In the genomic region with DNA sequence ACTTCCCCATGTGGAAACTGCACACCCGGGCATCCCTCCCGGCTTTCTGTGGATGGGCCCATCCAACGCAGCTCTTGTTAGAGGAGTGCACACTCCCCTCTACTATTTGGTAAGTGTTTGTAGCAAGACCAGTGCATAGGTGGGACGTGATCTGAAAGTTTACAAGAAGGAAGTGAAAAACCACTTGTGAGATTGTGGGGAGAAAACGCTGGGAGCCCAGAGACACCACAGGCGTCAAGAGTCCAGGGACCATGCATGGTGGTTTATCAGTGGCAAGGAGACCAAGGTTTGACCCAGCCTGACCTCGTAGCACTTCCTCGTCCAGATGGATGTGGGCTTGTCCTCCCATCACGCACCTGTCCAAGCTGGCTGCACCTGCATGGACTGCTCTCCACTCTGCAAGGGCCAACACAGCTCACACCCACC, we compare ENCODE assay signal across 1 cellular context.
TF ChIP-seq lines count a peak whose summit lies in the region.

No MANE protein-coding gene starts in this region.

TF ChIP-seq in H1, 55 proteins besides CTCF, POLR2A, EP300 and RAD21 (continued from another document):
- TF ChIP-seq, protein P1, sequence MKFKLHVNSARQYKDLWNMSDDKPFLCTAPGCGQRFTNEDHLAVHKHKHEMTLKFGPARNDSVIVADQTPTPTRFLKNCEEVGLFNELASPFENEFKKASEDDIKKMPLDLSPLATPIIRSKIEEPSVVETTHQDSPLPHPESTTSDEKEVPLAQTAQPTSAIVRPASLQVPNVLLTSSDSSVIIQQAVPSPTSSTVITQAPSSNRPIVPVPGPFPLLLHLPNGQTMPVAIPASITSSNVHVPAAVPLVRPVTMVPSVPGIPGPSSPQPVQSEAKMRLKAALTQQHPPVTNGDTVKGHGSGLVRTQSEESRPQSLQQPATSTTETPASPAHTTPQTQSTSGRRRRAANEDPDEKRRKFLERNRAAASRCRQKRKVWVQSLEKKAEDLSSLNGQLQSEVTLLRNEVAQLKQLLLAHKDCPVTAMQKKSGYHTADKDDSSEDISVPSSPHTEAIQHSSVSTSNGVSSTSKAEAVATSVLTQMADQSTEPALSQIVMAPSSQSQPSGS (IDR thresholded peaks at IDR 0.05; ENCODE audit: low read length) = no peak
- TF ChIP-seq CREB1 (IDR thresholded peaks at IDR 0.05) = no peak
